ENCODE assay signal across 12 cellular contexts in genomic region chr4:73104695-73105094, GRCh38.
"Had no signal": no experiment of that assay in that cellular context is flagged by ENCODE, and none has a peak within 500 bp of the region (broad histone marks: within the 10 kb centered on the region; RNA-seq: fewer than 3 reads in every experiment).

No MANE protein-coding gene starts in this region.

- H3K4me1 ChIP-seq: foreskin keratinocyte, right atrium auricular region, suprapubic skin, upper lobe of left lung had no signal

- DNase-seq: activated effector memory CD4-positive, alpha-beta T cell treated with Interleukin-2 at 50 U/mL for 16 hours; immature natural killer cell; mucosa of descending colon; naive thymus-derived CD8-positive, alpha-beta T cell; posterior cingulate gyrus; SW 1271; T-helper 9 cell; upper lobe of left lung had no signal

- H3K4me1 Mint-ChIP-seq: immature natural killer cell had no signal

- H3K27ac ChIP-seq: foreskin keratinocyte, right atrium auricular region, suprapubic skin, upper lobe of left lung had no signal

- H3K27me3 Mint-ChIP-seq: naive thymus-derived CD8-positive, alpha-beta T cell had no signal

- H3K27me3 ChIP-seq: foreskin keratinocyte, right atrium auricular region, suprapubic skin, upper lobe of left lung had no signal

- H3K4me2 ChIP-seq: smooth muscle cell had no signal

- H3K9me3 ChIP-seq: mucosa of descending colon, right atrium auricular region, suprapubic skin, upper lobe of left lung had no signal

- ATAC-seq: foreskin keratinocyte; naive thymus-derived CD8-positive, alpha-beta T cell had no signal

- H3K4me3 Mint-ChIP-seq: immature natural killer cell; naive thymus-derived CD8-positive, alpha-beta T cell had no signal

- H3K9me3 Mint-ChIP-seq: immature natural killer cell; naive thymus-derived CD8-positive, alpha-beta T cell had no signal
